In genomic region chr18:46917108-46917807, GRCh38 we compare ENCODE assay signal across 8 cellular contexts. TPM values are rescaled to one million over a fixed set of nuclear protein-coding genes. Genes with fewer than 3 reads are reported as not detected.
A peak's percentile ranks its signal among the peaks of the same experiment; 100 is the strongest.
DNase-seq lines count a peak whose midpoint lies in the region; ATAC-seq and TF ChIP-seq lines count a peak whose summit lies in the region.

A gene with protein sequence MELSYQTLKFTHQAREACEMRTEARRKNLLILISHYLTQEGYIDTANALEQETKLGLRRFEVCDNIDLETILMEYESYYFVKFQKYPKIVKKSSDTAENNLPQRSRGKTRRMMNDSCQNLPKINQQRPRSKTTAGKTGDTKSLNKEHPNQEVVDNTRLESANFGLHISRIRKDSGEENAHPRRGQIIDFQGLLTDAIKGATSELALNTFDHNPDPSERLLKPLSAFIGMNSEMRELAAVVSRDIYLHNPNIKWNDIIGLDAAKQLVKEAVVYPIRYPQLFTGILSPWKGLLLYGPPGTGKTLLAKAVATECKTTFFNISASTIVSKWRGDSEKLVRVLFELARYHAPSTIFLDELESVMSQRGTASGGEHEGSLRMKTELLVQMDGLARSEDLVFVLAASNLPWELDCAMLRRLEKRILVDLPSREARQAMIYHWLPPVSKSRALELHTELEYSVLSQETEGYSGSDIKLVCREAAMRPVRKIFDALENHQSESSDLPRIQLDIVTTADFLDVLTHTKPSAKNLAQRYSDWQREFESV (plus strand): TSS chr18:46917602. CDS start chr18:46946873, 29,271 bp downstream.
PIAS2 (minus strand) TSS chr18:46917507; CDS start chr18:46917345, 162 bp downstream.

- CTCF ChIA-PET in activated CD8-positive, alpha-beta T cell treated with anti-CD3 and anti-CD28 coated beads for 36 hours (lab: Charles Lee), result interaction anchor here (1.0 kb wide), 1 partner anchor 1349 kb away, joined by 3 read pairs; no protein-coding TSS in a partner anchor

- H4K20me1 ChIP-seq in BLaER1 treated with 17β-estradiol and CSF1 and Interleukin-3, amounts not matched to agents 10 nM and 100 nM, result peaks cover 8 to 45% (median 34%) of the 10 kb centered on the region in 11 experiments; a peak in 19 of 22 replicates

- no peaks in the 10 kb centered on the region for H3K9me3 Mint-ChIP-seq in activated CD8-positive, alpha-beta T cell treated with anti-CD3 and anti-CD28 coated beads for 36 hours

- H3K9ac ChIP-seq in BLaER1 treated with 17β-estradiol and CSF1 and Interleukin-3, amounts not matched to agents 10 nM and 100 nM, result peak within 1 kb of the TSS; percentile 92 to 97 (median 95)

- POLR2A ChIA-PET in activated CD8-positive, alpha-beta T cell treated with anti-CD3 and anti-CD28 coated beads for 36 hours (lab: Charles Lee), result interaction anchor here (0.6 to 1.2 kb wide), 7 partner anchors 12 to 233 kb away, joined by 3 to 6 read pairs (median 3); partner anchors contain the start of gene HDHD2

- 0% methylated on average over 107 of the region's 107 CpGs for WGBS in ectodermal cell, 2 experiments

- H3K36me3 ChIP-seq in BLaER1 treated with 17β-estradiol and CSF1 and Interleukin-3, amounts not matched to agents 10 nM and 100 nM, result peaks cover 0 to 9% (median 0%) of the 10 kb centered on the region in 11 experiments; a peak in 2 of 22 replicates
- H3K36me3 ChIP-seq in ectodermal cell (ENCODE audit: control insufficient read depth, insufficient read depth, low read length), result no peaks in the 10 kb centered on the region

- H3K9me3 ChIP-seq in BLaER1 treated with 17β-estradiol and CSF1 and Interleukin-3, amounts not matched to agents 10 nM and 100 nM (replicated peaks in 1 of 11), result peaks cover 0 to 6% (median 0%) of the 10 kb centered on the region in 11 experiments; a peak in 5 of 22 replicates
- H3K9me3 ChIP-seq in ectodermal cell (ENCODE audit: control insufficient read depth, low read length), result no peaks in the 10 kb centered on the region

- no peaks in the 10 kb centered on the region for H3K27me3 Mint-ChIP-seq in activated CD8-positive, alpha-beta T cell treated with anti-CD3 and anti-CD28 coated beads for 36 hours

- peak within 1 kb of the TSS; percentile 91 to 97 (median 95) for H3K27ac ChIP-seq in BLaER1 treated with 17β-estradiol and CSF1 and Interleukin-3, amounts not matched to agents 10 nM and 100 nM
- peak within 1 kb of the TSS; percentile 74 for H3K27ac ChIP-seq in ectodermal cell (ENCODE audit: insufficient read depth, low read depth, low read length, poor library complexity, severe bottlenecking)

- no peaks in the 10 kb centered on the region for H3K27me3 ChIP-seq in BLaER1 treated with 17β-estradiol and CSF1 and Interleukin-3, amounts not matched to agents 10 nM and 100 nM
- H3K27me3 ChIP-seq in ectodermal cell (ENCODE audit: control insufficient read depth, insufficient read depth, low read length, poor library complexity, severe bottlenecking), result peaks cover 4% of the 10 kb centered on the region

- DNase-seq in NCI-H69 (lab: John Stamatoyannopoulos, UW), result peak; percentile 98
- peak; percentile 71 for DNase-seq in activated CD8-positive, alpha-beta T cell treated with anti-CD3 and anti-CD28 coated beads for 36 hours
- peak; percentile 77 to 82 for DNase-seq in lung microvascular endothelial cell (ENCODE audit: low read depth in 2 of 2)
- DNase-seq in stimulated activated CD4-positive, alpha-beta T cell treated with anti-CD3 and anti-CD28 coated beads, TNF-alpha, amount 100 ng/mL, for 4 hours (ENCODE audit: low read depth in 3 of 3), result peak; percentile 50 to 67 (median 63)

- H3K4me1 Mint-ChIP-seq in activated CD8-positive, alpha-beta T cell treated with anti-CD3 and anti-CD28 coated beads for 36 hours (ENCODE audit: low read depth), result peaks cover 42% of the 10 kb centered on the region

- H3K36me3 Mint-ChIP-seq in activated CD8-positive, alpha-beta T cell treated with anti-CD3 and anti-CD28 coated beads for 36 hours (ENCODE audit: low read depth), result peaks cover 4% of the 10 kb centered on the region

- peaks cover 37 to 56% (median 42%) of the 10 kb centered on the region in 10 experiments for H3K4me1 ChIP-seq in BLaER1 treated with 17β-estradiol and CSF1 and Interleukin-3, amounts not matched to agents 10 nM and 100 nM
- H3K4me1 ChIP-seq in ectodermal cell (ENCODE audit: control insufficient read depth, insufficient read depth, low read length), result peaks cover 37% of the 10 kb centered on the region

- TF ChIP-seq POLR2A in GM19193 (IDR thresholded peaks at IDR 0.05; ENCODE audit: extremely low read depth, insufficient read depth, insufficient read length), result peak; percentile 96

- H3K4me3 ChIP-seq in BLaER1 treated with 17β-estradiol and CSF1 and Interleukin-3, amounts not matched to agents 10 nM and 100 nM, result peak within 1 kb of the TSS; percentile 73 to 89 (median 84)
- H3K4me3 ChIP-seq in ectodermal cell (ENCODE audit: insufficient read depth, low read depth, low read length), result peak within 1 kb of the TSS; percentile 67

- TF ChIP-seq CTCF in activated CD8-positive, alpha-beta T cell treated with anti-CD3 and anti-CD28 coated beads for 36 hours (IDR thresholded peaks at IDR 0.05), result no peak

- intact Hi-C loops in activated CD8-positive, alpha-beta T cell treated with anti-CD3 and anti-CD28 coated beads for 36 hours (cut with micrococcal nuclease), result no loop called here

- peak within 1 kb of the TSS; percentile 90 for H3K27ac Mint-ChIP-seq in activated CD8-positive, alpha-beta T cell treated with anti-CD3 and anti-CD28 coated beads for 36 hours

- H3K4me3 Mint-ChIP-seq in activated CD8-positive, alpha-beta T cell treated with anti-CD3 and anti-CD28 coated beads for 36 hours, result peak within 1 kb of the TSS; percentile 88

- peak; percentile 46 for ATAC-seq in HG03378 (IDR thresholded peaks at IDR 0.05; ENCODE audit: unreplicated experiment)
- ATAC-seq in activated CD8-positive, alpha-beta T cell treated with anti-CD3 and anti-CD28 coated beads for 36 hours, result peak; percentile 89

- peak within 1 kb of the TSS; percentile 81 to 97 (median 92) for H3K4me2 ChIP-seq in BLaER1 treated with 17β-estradiol and CSF1 and Interleukin-3, amounts not matched to agents 10 nM and 100 nM

RNA-seq across cellular contexts. Expression of the first gene that starts in this region (rescaled TPM):
- total RNA-seq in activated CD8-positive, alpha-beta T cell treated with anti-CD3 and anti-CD28 coated beads for 36 hours, result 1 to 10 TPM in 1 of 2 experiments, under 1 TPM in 1; 0.58 to 1.3 TPM
- 22.9 TPM for polyA plus RNA-seq in ectodermal cell (2013, experiment 1 of 4)
- 25.8 TPM for polyA plus RNA-seq in ectodermal cell (2013, experiment 2 of 4)
- 16.2 TPM for polyA plus RNA-seq in ectodermal cell (2013, experiment 3 of 4)
- 19.3 TPM for polyA plus RNA-seq in ectodermal cell (2013, experiment 4 of 4)
- total RNA-seq in lung microvascular endothelial cell, result 0.40 and 0.44 TPM in 2 replicates

RNA-seq across cellular contexts. Expression of gene PIAS2, which starts in this region (rescaled TPM):
- 10 to 100 TPM; 26.9 to 29.8 TPM for total RNA-seq in activated CD8-positive, alpha-beta T cell treated with anti-CD3 and anti-CD28 coated beads for 36 hours
- 20.6 TPM for polyA plus RNA-seq in ectodermal cell (2013, experiment 1 of 4)
- polyA plus RNA-seq in ectodermal cell (2013, experiment 2 of 4), result 23.3 TPM
- 20.2 TPM for polyA plus RNA-seq in ectodermal cell (2013, experiment 3 of 4)
- 20.1 TPM for polyA plus RNA-seq in ectodermal cell (2013, experiment 4 of 4)
- total RNA-seq in lung microvascular endothelial cell, result 7.2 and 8.7 TPM in 2 replicates

Comparison
In these comparisons a context has a peak if more than half of its experiments do, and no peak if none do; other contexts are left out.
1. Peak in every context shown above with its lines: DNase-seq, ATAC-seq, H3K4me3 ChIP-seq and H3K27ac ChIP-seq.